ENCODE assay signal across 1 cellular context in genomic region chr20:25309395-25310267, GRCh38.
TF ChIP-seq lines count a peak whose summit lies in the region.

No MANE protein-coding gene starts in this region.

TF ChIP-seq in HepG2, 621 proteins besides CTCF, POLR2A, EP300 and RAD21 (continued from another document and continues in another):
- TF ChIP-seq TBX2 (CRISPR knock-in tag; IDR thresholded peaks at IDR 0.05; ENCODE audit: borderline replicate concordance) = no peak
- no peak for TF ChIP-seq ZNF460 (CRISPR knock-in tag; IDR thresholded peaks at IDR 0.05; ENCODE audit: borderline replicate concordance)
- TF ChIP-seq ZNF17 (CRISPR knock-in tag; IDR thresholded peaks at IDR 0.05) = no peak
- no peak for TF ChIP-seq BRD4 (CRISPR knock-in tag; IDR thresholded peaks at IDR 0.05)
- no peak for TF ChIP-seq PHF5A (CRISPR knock-in tag; IDR thresholded peaks at IDR 0.05; ENCODE audit: low read depth, unreplicated experiment)
- TF ChIP-seq TERF1 (CRISPR knock-in tag; IDR thresholded peaks at IDR 0.05) = 0 out of 2 replicates have a peak, but pooled peaks have one; percentile 35
- peak; percentile 44; the same call in 1 of the 2 replicates for TF ChIP-seq ZNF263 (CRISPR knock-in tag; IDR thresholded peaks at IDR 0.05)
- no peak for TF ChIP-seq AHDC1 (CRISPR knock-in tag; IDR thresholded peaks at IDR 0.05; ENCODE audit: borderline replicate concordance)
- no peak for TF ChIP-seq SUZ12 (IDR thresholded peaks at IDR 0.05; ENCODE audit: low read depth, low read length)
- TF ChIP-seq ATF7 (IDR thresholded peaks at IDR 0.05) = no peak; the same call in 1 of the 2 replicates
- no peak; the same call in 1 of the 2 replicates for TF ChIP-seq ATF7 (CRISPR knock-in tag; IDR thresholded peaks at IDR 0.05)
- no peak for TF ChIP-seq EED (CRISPR knock-in tag; IDR thresholded peaks at IDR 0.05)
- TF ChIP-seq, protein P1, sequence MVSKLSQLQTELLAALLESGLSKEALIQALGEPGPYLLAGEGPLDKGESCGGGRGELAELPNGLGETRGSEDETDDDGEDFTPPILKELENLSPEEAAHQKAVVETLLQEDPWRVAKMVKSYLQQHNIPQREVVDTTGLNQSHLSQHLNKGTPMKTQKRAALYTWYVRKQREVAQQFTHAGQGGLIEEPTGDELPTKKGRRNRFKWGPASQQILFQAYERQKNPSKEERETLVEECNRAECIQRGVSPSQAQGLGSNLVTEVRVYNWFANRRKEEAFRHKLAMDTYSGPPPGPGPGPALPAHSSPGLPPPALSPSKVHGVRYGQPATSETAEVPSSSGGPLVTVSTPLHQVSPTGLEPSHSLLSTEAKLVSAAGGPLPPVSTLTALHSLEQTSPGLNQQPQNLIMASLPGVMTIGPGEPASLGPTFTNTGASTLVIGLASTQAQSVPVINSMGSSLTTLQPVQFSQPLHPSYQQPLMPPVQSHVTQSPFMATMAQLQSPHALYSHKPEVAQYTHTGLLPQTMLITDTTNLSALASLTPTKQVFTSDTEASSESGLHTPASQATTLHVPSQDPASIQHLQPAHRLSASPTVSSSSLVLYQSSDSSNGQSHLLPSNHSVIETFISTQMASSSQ (IDR thresholded peaks at IDR 0.05; ENCODE audit: low read depth) = peak; percentile 48; the same call in 1 of the 2 replicates
- TF ChIP-seq, protein P1 (CRISPR knock-in tag; IDR thresholded peaks at IDR 0.05; ENCODE audit: borderline replicate concordance) = peak; percentile 37; the same call in 1 of the 2 replicates
- TF ChIP-seq ZNF33B (CRISPR knock-in tag; IDR thresholded peaks at IDR 0.05) = no peak
- no peak for TF ChIP-seq ZBTB49 (CRISPR knock-in tag; IDR thresholded peaks at IDR 0.05; ENCODE audit: borderline replicate concordance)
- TF ChIP-seq TEF (CRISPR knock-in tag; IDR thresholded peaks at IDR 0.05) = no peak
- TF ChIP-seq, protein P2, sequence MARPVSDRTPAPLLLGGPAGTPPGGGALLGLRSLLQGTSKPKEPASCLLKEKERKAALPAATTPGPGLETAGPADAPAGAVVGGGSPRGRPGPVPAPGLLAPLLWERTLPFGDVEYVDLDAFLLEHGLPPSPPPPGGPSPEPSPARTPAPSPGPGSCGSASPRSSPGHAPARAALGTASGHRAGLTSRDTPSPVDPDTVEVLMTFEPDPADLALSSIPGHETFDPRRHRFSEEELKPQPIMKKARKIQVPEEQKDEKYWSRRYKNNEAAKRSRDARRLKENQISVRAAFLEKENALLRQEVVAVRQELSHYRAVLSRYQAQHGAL (CRISPR knock-in tag; IDR thresholded peaks at IDR 0.05; ENCODE audit: not compliant biosample characterization) = no peak
- TF ChIP-seq ZNF205 (CRISPR knock-in tag; IDR thresholded peaks at IDR 0.05) = no peak
- TF ChIP-seq ZNF24 (IDR thresholded peaks at IDR 0.05) = no peak
- TF ChIP-seq ATM (IDR thresholded peaks at IDR 0.05; ENCODE audit: borderline replicate concordance) = no peak
- TF ChIP-seq, protein P3, sequence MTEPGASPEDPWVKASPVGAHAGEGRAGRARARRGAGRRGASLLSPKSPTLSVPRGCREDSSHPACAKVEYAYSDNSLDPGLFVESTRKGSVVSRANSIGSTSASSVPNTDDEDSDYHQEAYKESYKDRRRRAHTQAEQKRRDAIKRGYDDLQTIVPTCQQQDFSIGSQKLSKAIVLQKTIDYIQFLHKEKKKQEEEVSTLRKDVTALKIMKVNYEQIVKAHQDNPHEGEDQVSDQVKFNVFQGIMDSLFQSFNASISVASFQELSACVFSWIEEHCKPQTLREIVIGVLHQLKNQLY (CRISPR knock-in tag; IDR thresholded peaks at IDR 0.05) = peak; percentile 27
- TF ChIP-seq, protein P4, sequence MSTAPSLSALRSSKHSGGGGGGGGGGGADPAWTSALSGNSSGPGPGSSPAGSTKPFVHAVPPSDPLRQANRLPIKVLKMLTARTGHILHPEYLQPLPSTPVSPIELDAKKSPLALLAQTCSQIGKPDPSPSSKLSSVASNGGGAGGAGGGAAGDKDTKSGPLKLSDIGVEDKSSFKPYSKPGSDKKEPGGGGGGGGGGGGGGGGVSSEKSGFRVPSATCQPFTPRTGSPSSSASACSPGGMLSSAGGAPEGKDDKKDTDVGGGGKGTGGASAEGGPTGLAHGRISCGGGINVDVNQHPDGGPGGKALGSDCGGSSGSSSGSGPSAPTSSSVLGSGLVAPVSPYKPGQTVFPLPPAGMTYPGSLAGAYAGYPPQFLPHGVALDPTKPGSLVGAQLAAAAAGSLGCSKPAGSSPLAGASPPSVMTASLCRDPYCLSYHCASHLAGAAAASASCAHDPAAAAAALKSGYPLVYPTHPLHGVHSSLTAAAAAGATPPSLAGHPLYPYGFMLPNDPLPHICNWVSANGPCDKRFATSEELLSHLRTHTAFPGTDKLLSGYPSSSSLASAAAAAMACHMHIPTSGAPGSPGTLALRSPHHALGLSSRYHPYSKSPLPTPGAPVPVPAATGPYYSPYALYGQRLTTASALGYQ (CRISPR knock-in tag; IDR thresholded peaks at IDR 0.05) = no peak; the same call in 1 of the 2 replicates
- TF ChIP-seq ZNF512B (CRISPR knock-in tag; IDR thresholded peaks at IDR 0.05; ENCODE audit: borderline replicate concordance) = no peak
- TF ChIP-seq NFE2L1 (CRISPR knock-in tag; IDR thresholded peaks at IDR 0.05; ENCODE audit: borderline replicate concordance) = 0 out of 2 replicates have a peak, but pooled peaks have one; percentile 16
- TF ChIP-seq, protein P5, sequence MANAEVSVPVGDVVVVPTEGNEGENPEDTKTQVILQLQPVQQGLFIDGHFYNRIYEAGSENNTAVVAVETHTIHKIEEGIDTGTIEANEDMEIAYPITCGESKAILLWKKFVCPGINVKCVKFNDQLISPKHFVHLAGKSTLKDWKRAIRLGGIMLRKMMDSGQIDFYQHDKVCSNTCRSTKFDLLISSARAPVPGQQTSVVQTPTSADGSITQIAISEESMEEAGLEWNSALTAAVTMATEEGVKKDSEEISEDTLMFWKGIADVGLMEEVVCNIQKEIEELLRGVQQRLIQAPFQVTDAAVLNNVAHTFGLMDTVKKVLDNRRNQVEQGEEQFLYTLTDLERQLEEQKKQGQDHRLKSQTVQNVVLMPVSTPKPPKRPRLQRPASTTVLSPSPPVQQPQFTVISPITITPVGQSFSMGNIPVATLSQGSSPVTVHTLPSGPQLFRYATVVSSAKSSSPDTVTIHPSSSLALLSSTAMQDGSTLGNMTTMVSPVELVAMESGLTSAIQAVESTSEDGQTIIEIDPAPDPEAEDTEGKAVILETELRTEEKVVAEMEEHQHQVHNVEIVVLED (CRISPR knock-in tag; IDR thresholded peaks at IDR 0.05; ENCODE audit: borderline replicate concordance) = no peak
- TF ChIP-seq ZNF713 (CRISPR knock-in tag; IDR thresholded peaks at IDR 0.05) = 0 out of 2 replicates have a peak, but pooled peaks have one; percentile 15
- TF ChIP-seq MATR3 (CRISPR knock-in tag; IDR thresholded peaks at IDR 0.05) = no peak
- TF ChIP-seq NR3C1 (CRISPR knock-in tag; IDR thresholded peaks at IDR 0.05) = no peak
- TF ChIP-seq FIP1L1 (IDR thresholded peaks at IDR 0.05; ENCODE audit: borderline replicate concordance, insufficient read depth, low read depth, low read length) = 0 out of 2 replicates have a peak, but pooled peaks have one; percentile 80
- no peak for TF ChIP-seq NFYB (CRISPR knock-in tag; IDR thresholded peaks at IDR 0.05)
- no peak for TF ChIP-seq NR1H2 (CRISPR knock-in tag; IDR thresholded peaks at IDR 0.05; ENCODE audit: borderline replicate concordance, low read depth)
